ENCODE assay signal across 16 cellular contexts in the genomic region with DNA sequence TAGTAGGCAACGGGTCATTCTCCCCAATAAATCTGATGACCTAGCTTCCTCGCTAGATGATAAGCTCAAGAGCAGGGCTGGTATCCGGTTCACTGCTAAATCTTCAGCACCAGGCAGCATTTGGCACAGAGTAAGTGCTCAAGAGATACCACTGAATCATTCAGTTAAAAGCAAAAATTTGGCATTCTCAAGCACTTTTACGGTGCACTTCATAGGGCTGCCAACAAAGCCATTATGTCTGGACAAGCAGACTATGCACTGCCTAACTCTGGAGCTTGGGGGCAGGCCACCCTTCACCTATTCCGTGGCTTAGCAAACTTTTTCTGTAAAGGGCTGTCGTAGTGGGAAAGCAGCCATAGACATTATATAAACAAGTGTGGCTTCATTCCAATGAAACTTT. TPM values are rescaled to one million over a fixed set of nuclear protein-coding genes. Genes with fewer than 3 reads are reported as not detected.
DNase-seq lines count a peak whose midpoint lies in the region; ATAC-seq, FAIRE-seq and TF ChIP-seq lines count a peak whose summit lies in the region.
"Had no signal": no experiment of that assay in that cellular context is flagged by ENCODE, and none has a peak within 500 bp of the region (broad histone marks: within the 10 kb centered on the region; RNA-seq: fewer than 3 reads in every experiment).

No MANE protein-coding gene starts in this region.

- H3K9ac ChIP-seq in PC-3 (ENCODE audit: low read length) = no peak overlapping the region

- no peak overlapping the region for H3K4me2 ChIP-seq in PC-3 (ENCODE audit: low read length)
- H3K4me2 ChIP-seq: GM23338 had no signal

- intact Hi-C loops in PC-3 (cut with micrococcal nuclease) (no loop called here), sciatic nerve (cut with DNase I) (no loop called here)

- POLR2A ChIA-PET in PC-3 (lab: Charles Lee; ENCODE audit: unreplicated experiment) = interaction anchor here (0.6 kb wide), 1 partner anchor 37 kb away, joined by 3 read pairs; no protein-coding TSS in a partner anchor

- no peak for TF ChIP-seq CTCF in PC-3 (conservative IDR thresholded peaks at IDR 0.05; ENCODE audit: low read depth, low read length)
- TF ChIP-seq CTCF in epithelial cell of proximal tubule (conservative IDR thresholded peaks at IDR 0.05; ENCODE audit: low read depth, low read length) = peak; percentile 4

- DNase-seq in GM19239 (ENCODE audit: insufficient read length, low spot score) = no peak
- DNase-seq in PC-3 = no peak
- no peak for DNase-seq in epithelial cell of proximal tubule (ENCODE audit: low read depth)
- DNase-seq in left lobe of liver (ENCODE audit: low spot score) = peak; percentile 46
- DNase-seq in sciatic nerve (ENCODE audit: low spot score) = no peak
- DNase-seq in small intestine = no peak
- DNase-seq in KBM-7 = no peak
- no peak for DNase-seq in hippocampal formation (lab: John Stamatoyannopoulos, UW)
- DNase-seq: CD8-positive, alpha-beta memory T cell; Peyer's patch; SHP77 treated with DMSO at 0.1 percent for 48 hours had no signal

- no peaks in the 10 kb centered on the region for H3K79me2 ChIP-seq in PC-3 (ENCODE audit: low read length)

- CTCF ChIA-PET in PC-3 (lab: Charles Lee) = no interaction called here

- H3K27me3 ChIP-seq in PC-3 (ENCODE audit: low read length) (no peaks in the 10 kb centered on the region), small intestine (ENCODE audit: control insufficient read depth in 2 of 2, insufficient read depth in 2 of 2, low read length in 2 of 2) (no peaks in the 10 kb centered on the region)
- H3K27me3 ChIP-seq: Peyer's patch had no signal

- H3K36me3 ChIP-seq in PC-3 (ENCODE audit: low read depth, low read length) (peaks cover 40% of the 10 kb centered on the region), small intestine (ENCODE audit: control insufficient read depth in 2 of 2, insufficient read depth in 2 of 2, low read length in 2 of 2) (peaks cover 3 to 15% of the 10 kb centered on the region in 2 donors)

- no peak overlapping the region for H3K27ac ChIP-seq in PC-3 (ENCODE audit: low read length)
- H3K27ac ChIP-seq in small intestine (ENCODE audit: low read depth in 1 of 2, low read length in 1 of 2) = no peak overlapping the region
- H3K27ac ChIP-seq: Peyer's patch had no signal

- H3K9me2 ChIP-seq in PC-3 (replicated peaks; ENCODE audit: low read length) = no peaks in the 10 kb centered on the region

- no peaks in the 10 kb centered on the region for H3K4me1 ChIP-seq in PC-3 (ENCODE audit: insufficient read depth, low read length)
- no peaks in the 10 kb centered on the region for H3K4me1 ChIP-seq in small intestine (ENCODE audit: control insufficient read depth in 2 of 2, insufficient read depth in 1 of 2, low read depth in 1 of 2, low read length in 1 of 2)
- H3K4me1 ChIP-seq: Peyer's patch had no signal

- FAIRE-seq in GM19239 (lab: Jason Lieb, UNC) (peak; percentile 78), small intestine (lab: Jason Lieb, UNC) (no peak)

- no peaks in the 10 kb centered on the region for H3F3A ChIP-seq in PC-3 (ENCODE audit: low read length, unreplicated experiment)

- no TSS peak for BruUV-seq in PC-3 (replicated peaks; lab: Mats Ljungman, UMichigan)

- ATAC-seq in PC-3 = peak; percentile 37
- ATAC-seq in left lobe of liver = peak; percentile 92
- no peak for ATAC-seq in sciatic nerve
- ATAC-seq: GM23338 had no signal

- in situ Hi-C loops in KBM-7 (cut with MboI; ENCODE audit: low pct_unique_long_range_greater_than_20kb, low sequenced_read_pairs) = loop anchor here (25.0 kb wide), 1 partner anchor 116 kb away; no protein-coding TSS in a partner anchor

- no peaks in the 10 kb centered on the region for H3K9me3 ChIP-seq in PC-3 (ENCODE audit: low read length)
- no peaks in the 10 kb centered on the region for H3K9me3 ChIP-seq in small intestine (ENCODE audit: control insufficient read depth, low read depth)
- H3K9me3 ChIP-seq: Peyer's patch had no signal

- H2AFZ ChIP-seq in PC-3 (ENCODE audit: low read length) = no peak overlapping the region
- H2AFZ ChIP-seq: GM23338 had no signal

- H4K20me1 ChIP-seq in PC-3 (ENCODE audit: low read length) = no peaks in the 10 kb centered on the region

- no peak overlapping the region for H3K4me3 ChIP-seq in PC-3 (ENCODE audit: low read length)
- H3K4me3 ChIP-seq in epithelial cell of proximal tubule (ENCODE audit: low read depth, low read length) = no peak overlapping the region
- H3K4me3 ChIP-seq in small intestine (ENCODE audit: low read depth in 1 of 2, low read length in 2 of 2) = no peak overlapping the region
- H3K4me3 ChIP-seq: GM23338, Peyer's patch had no signal

- 69 to 74% (median 71%) methylated on average over 6 of the region's 6 CpGs for WGBS in small intestine, 3 donors

RNA-seq across cellular contexts. Expression of a gene that starts 23.8 kb away (rescaled TPM):
- 16.2 and 18.3 TPM in 2 replicates for total RNA-seq in PC-3 (2014; rRNA removed)
- total RNA-seq in epithelial cell of proximal tubule = 11.4 and 15.6 TPM in 2 replicates
- total RNA-seq in left lobe of liver = 5.8 TPM
- 14.0 TPM for total RNA-seq in sciatic nerve
- 10 to 100 TPM in 1 of 3 donors, 1 to 10 TPM in 2; 8.1 to 10.3 (median 8.4) TPM for polyA plus RNA-seq in small intestine

RNA-seq across cellular contexts. Expression of a gene that starts 47.9 kb away (rescaled TPM):
- total RNA-seq in PC-3 (2014; rRNA removed) (not detected in 2 replicates), epithelial cell of proximal tubule (not detected in 2 replicates), left lobe of liver (not detected), sciatic nerve (not detected)
- not detected for polyA plus RNA-seq in small intestine
- total RNA-seq: CD8-positive, alpha-beta memory T cell; Daoy; GM23338; HT1080; Peyer's patch had no signal
- polyA plus RNA-seq: AG04450; BJ; CD8-positive, alpha-beta memory T cell; GM23338 had no signal
